In the genomic region with DNA sequence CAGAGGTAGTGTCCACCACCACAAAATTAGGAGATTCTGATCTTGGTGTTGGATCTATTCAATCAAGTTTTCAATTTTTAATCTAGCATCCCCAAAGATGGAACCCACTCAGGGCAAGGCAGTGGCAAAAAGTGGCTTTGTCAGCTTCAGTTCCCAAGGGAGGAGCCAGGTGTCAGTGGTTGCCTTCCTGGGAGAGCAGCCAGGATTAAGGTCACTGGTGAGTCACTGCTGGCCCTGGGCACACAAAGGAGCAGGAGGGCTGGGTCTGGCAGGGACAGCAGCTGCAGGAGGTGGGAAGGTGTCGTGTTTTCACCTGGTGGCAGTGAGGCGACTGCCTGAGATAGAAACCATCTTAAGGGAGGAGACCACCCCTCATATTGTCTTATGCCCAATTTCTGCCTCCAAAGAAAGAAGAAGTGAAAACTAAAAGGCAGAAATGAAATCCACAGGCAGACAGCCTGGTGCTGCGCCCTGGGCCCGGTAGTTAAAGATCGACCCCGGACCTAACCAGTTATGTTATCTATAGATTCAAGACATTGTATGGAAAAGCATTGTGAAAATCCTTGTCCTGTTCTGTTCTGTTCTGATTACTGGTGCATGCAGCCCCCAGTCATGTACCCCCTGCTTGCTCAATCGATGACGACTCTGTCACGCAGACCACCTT, we compare ENCODE assay signal across 1 cellular context.
TF ChIP-seq lines count a peak whose summit lies in the region.

No MANE protein-coding gene starts in this region.

TF ChIP-seq in IMR-90, 13 proteins besides CTCF, POLR2A, EP300 and RAD21:
- TF ChIP-seq CHD1 (IDR thresholded peaks at IDR 0.05; ENCODE audit: low read depth, low read length) (no peak), CEBPB (IDR thresholded peaks at IDR 0.05; ENCODE audit: low read depth, low read length) (no peak), MAZ (IDR thresholded peaks at IDR 0.05; ENCODE audit: borderline replicate concordance, low read depth, low read length) (no peak), BHLHE40 (IDR thresholded peaks at IDR 0.05; ENCODE audit: low read depth, low read length) (no peak), USF2 (IDR thresholded peaks at IDR 0.05; ENCODE audit: low read depth, low read length) (no peak), NFE2L2 (IDR thresholded peaks at IDR 0.05; ENCODE audit: low read depth, low read length) (no peak), MAFK (IDR thresholded peaks at IDR 0.05; ENCODE audit: low read depth, low read length) (no peak), ELK1 (IDR thresholded peaks at IDR 0.05; ENCODE audit: borderline replicate concordance, low read depth, low read length) (no peak), SMC3 (IDR thresholded peaks at IDR 0.05; ENCODE audit: low read depth, low read length) (no peak), FOS (IDR thresholded peaks at IDR 0.05; ENCODE audit: low read depth, low read length) (no peak), MXI1 (IDR thresholded peaks at IDR 0.05; ENCODE audit: borderline replicate concordance, low read depth, low read length) (no peak)
